1 cellular context compared by ENCODE assay signal in genomic region chr4:38904090-38904666, GRCh38.
A peak's percentile ranks its signal among the peaks of the same experiment; 100 is the strongest.
TF ChIP-seq lines count a peak whose summit lies in the region.

No MANE protein-coding gene starts in this region.

TF ChIP-seq in HepG2, 621 proteins besides CTCF, POLR2A, EP300 and RAD21 (continued from another document and continues in another):
- TF ChIP-seq ZBTB34 (CRISPR knock-in tag; IDR thresholded peaks at IDR 0.05) (no peak), NFIC (IDR thresholded peaks at IDR 0.05; ENCODE audit: low read length) (peak; percentile 75; the same call in 1 of the 2 replicates), CERS6 (CRISPR knock-in tag; IDR thresholded peaks at IDR 0.05) (no peak), CREM (IDR thresholded peaks at IDR 0.05) (peak; percentile 43; the same call in 1 of the 2 replicates), CREM (CRISPR knock-in tag; IDR thresholded peaks at IDR 0.05) (no peak), U2AF1 (optimal IDR thresholded peaks at IDR 0.05; ENCODE audit: low read depth, low read length) (no peak), IRF2 (CRISPR knock-in tag; IDR thresholded peaks at IDR 0.05) (peak; percentile 57; the same call in 1 of the 2 replicates), LCORL (IDR thresholded peaks at IDR 0.05) (no peak), LCORL (CRISPR knock-in tag; IDR thresholded peaks at IDR 0.05) (peak; percentile 17; the same call in 1 of the 2 replicates), NR2C2 (CRISPR knock-in tag; IDR thresholded peaks at IDR 0.05; ENCODE audit: borderline replicate concordance) (peak; percentile 88), KDM4B (CRISPR knock-in tag; IDR thresholded peaks at IDR 0.05) (0 out of 2 replicates have a peak, but pooled peaks have one; percentile 47), SRF (IDR thresholded peaks at IDR 0.05; ENCODE audit: low read depth, low read length) (no peak), ZNF556 (CRISPR knock-in tag; IDR thresholded peaks at IDR 0.05; ENCODE audit: borderline replicate concordance) (no peak), YEATS4 (CRISPR knock-in tag; IDR thresholded peaks at IDR 0.05; ENCODE audit: borderline replicate concordance) (no peak), ZNF33A (CRISPR knock-in tag; IDR thresholded peaks at IDR 0.05; ENCODE audit: borderline replicate concordance) (no peak), ZNF276 (CRISPR knock-in tag; IDR thresholded peaks at IDR 0.05; ENCODE audit: low read depth) (no peak), ZNF510 (CRISPR knock-in tag; IDR thresholded peaks at IDR 0.05; ENCODE audit: low read depth) (no peak), ZBTB43 (CRISPR knock-in tag; conservative IDR thresholded peaks at IDR 0.05) (0 out of 2 replicates have a peak, but pooled peaks have one; percentile 50), PAXIP1 (CRISPR knock-in tag; conservative IDR thresholded peaks at IDR 0.05) (peak; percentile 96), NCOR1 (IDR thresholded peaks at IDR 0.05; ENCODE audit: borderline replicate concordance, low read length) (peak; percentile 83; the same call in 1 of the 2 replicates), FLYWCH1 (CRISPR knock-in tag; IDR thresholded peaks at IDR 0.05) (no peak), HNF4G (IDR thresholded peaks at IDR 0.05; ENCODE audit: borderline replicate concordance, low read depth, low read length) (peak; percentile 81; the same call in 1 of the 2 replicates), HNF4G (CRISPR knock-in tag; IDR thresholded peaks at IDR 0.05; ENCODE audit: borderline replicate concordance, low read depth) (no peak; the same call in 1 of the 2 replicates), HNRNPL (IDR thresholded peaks at IDR 0.05; ENCODE audit: low read depth, low read length) (no peak), RBFOX2 (IDR thresholded peaks at IDR 0.05; ENCODE audit: low read depth, low read length) (0 out of 2 replicates have a peak, but pooled peaks have one; percentile 39), FOXK1 (CRISPR knock-in tag; IDR thresholded peaks at IDR 0.05; ENCODE audit: borderline replicate concordance, low read depth) (peak; percentile 47; the same call in 1 of the 2 replicates), ZBTB14 (CRISPR knock-in tag; IDR thresholded peaks at IDR 0.05) (no peak), ZNF780A (CRISPR knock-in tag; IDR thresholded peaks at IDR 0.05) (no peak), CENPBD1 (CRISPR knock-in tag; IDR thresholded peaks at IDR 0.05; ENCODE audit: borderline replicate concordance, low read depth) (no peak), ZNF121 (CRISPR knock-in tag; IDR thresholded peaks at IDR 0.05) (no peak), ZNF468 (CRISPR knock-in tag; IDR thresholded peaks at IDR 0.05) (no peak), ZNF3 (CRISPR knock-in tag; IDR thresholded peaks at IDR 0.05) (no peak), RERE (CRISPR knock-in tag; IDR thresholded peaks at IDR 0.05; ENCODE audit: low read depth) (no peak), JARID2 (CRISPR knock-in tag; IDR thresholded peaks at IDR 0.05; ENCODE audit: insufficient replicate concordance) (no peak), NRL (CRISPR knock-in tag; IDR thresholded peaks at IDR 0.05; ENCODE audit: borderline replicate concordance) (no peak), TEAD3 (CRISPR knock-in tag; optimal IDR thresholded peaks at IDR 0.05; ENCODE audit: borderline replicate concordance) (peak; percentile 61), FOXO4 (CRISPR knock-in tag; conservative IDR thresholded peaks at IDR 0.05) (no peak), IRF1 (CRISPR knock-in tag; IDR thresholded peaks at IDR 0.05; ENCODE audit: low read depth) (no peak), DMTF1 (CRISPR knock-in tag; IDR thresholded peaks at IDR 0.05) (no peak)
